ENCODE assay signal across 23 cellular contexts in genomic region chr20:36002855-36003254, GRCh38. TPM values are rescaled to one million over a fixed set of nuclear protein-coding genes. Genes with fewer than 3 reads are reported as not detected.
DNase-seq lines count a peak whose midpoint lies in the region; ATAC-seq and TF ChIP-seq lines count a peak whose summit lies in the region.
"Had no signal": no experiment of that assay in that cellular context is flagged by ENCODE, and none has a peak within 500 bp of the region (broad histone marks: within the 10 kb centered on the region; RNA-seq: fewer than 3 reads in every experiment).

No MANE protein-coding gene starts in this region.

- no peak overlapping the region for H2AFZ ChIP-seq in mammary epithelial cell (ENCODE audit: low read depth, low read length)

- H3K36me3 ChIP-seq in mammary epithelial cell (ENCODE audit: insufficient read depth, low read length) (no peaks in the 10 kb centered on the region), HEK293 (ENCODE audit: control insufficient read depth in 2 of 2, insufficient read depth in 1 of 2, low read length in 2 of 2) (no peaks in the 10 kb centered on the region)
- H3K36me3 ChIP-seq: BE2C, BLaER1 had no signal

- H3K36me3 Mint-ChIP-seq in MCF 10A (ENCODE audit: insufficient read depth, unreplicated experiment), result peaks cover 6% of the 10 kb centered on the region
- H3K36me3 Mint-ChIP-seq in endothelial cell (ENCODE audit: low read depth, unreplicated experiment), result peaks cover 9% of the 10 kb centered on the region
- H3K36me3 Mint-ChIP-seq in activated naive CD4-positive, alpha-beta T cell treated with anti-CD3 and anti-CD28 coated beads, Interleukin-2, amount 50 U/mL, for 72 hours, result peaks cover 8 to 18% of the 10 kb centered on the region in 2 donors
- H3K36me3 Mint-ChIP-seq: CD14-positive monocyte; CD4-positive, CD25-positive, alpha-beta regulatory T cell had no signal

- CTCF ChIA-PET in MCF 10A (lab: Yijun Ruan, JAX), result interaction anchor here (0.9 to 1.9 kb wide), 5 partner anchors 8 to 437 kb away, joined by 3 to 16 read pairs (median 7); no protein-coding TSS in a partner anchor
- CTCF ChIA-PET in mammary epithelial cell (lab: Charles Lee; ENCODE audit: low non-redundant PET), result no interaction called here
- CTCF ChIA-PET in HEK293 (lab: Yijun Ruan, JAX), result interaction anchor here (1.6 to 1.8 kb wide), 3 partner anchors 8 to 136 kb away, joined by 6 to 7 read pairs (median 6); no protein-coding TSS in a partner anchor

- H3K27me3 ChIP-seq in mammary epithelial cell (ENCODE audit: insufficient read depth, low read length), result no peaks in the 10 kb centered on the region
- H3K27me3 ChIP-seq: BE2C, BLaER1 had no signal

- peaks cover 18% of the 10 kb centered on the region for H3K9me3 Mint-ChIP-seq in MCF 10A (ENCODE audit: unreplicated experiment)
- H3K9me3 Mint-ChIP-seq in endothelial cell (ENCODE audit: unreplicated experiment), result peaks cover 13% of the 10 kb centered on the region
- peaks cover 6 to 19% of the 10 kb centered on the region in 2 donors for H3K9me3 Mint-ChIP-seq in activated naive CD4-positive, alpha-beta T cell treated with anti-CD3 and anti-CD28 coated beads, Interleukin-2, amount 50 U/mL, for 72 hours

- peaks cover 5% of the 10 kb centered on the region for H3K9me3 ChIP-seq in mammary epithelial cell (replicated peaks; ENCODE audit: insufficient read depth, low read length)
- no peaks in the 10 kb centered on the region for H3K9me3 ChIP-seq in HEK293 (ENCODE audit: control insufficient read depth, insufficient read depth, low read depth, low read length)

- no peak overlapping the region for H3K27ac ChIP-seq in mammary epithelial cell (ENCODE audit: insufficient read depth, low read depth, low read length)
- no peak overlapping the region for H3K27ac ChIP-seq in HEK293 (ENCODE audit: extremely low read depth, low read depth, low read length)
- H3K27ac ChIP-seq: BLaER1 had no signal

- dilution Hi-C loops in mammary epithelial cell (cut with HindIII; ENCODE audit: low sequenced_read_pairs), result no loop called here

- no TSS peak for BruUV-seq in MCF 10A (replicated peaks; lab: Mats Ljungman, UMichigan)
- BruUV-seq in mammary epithelial cell (replicated peaks; lab: Mats Ljungman, UMichigan), result no TSS peak

- no peak for ATAC-seq in activated naive CD4-positive, alpha-beta T cell treated with anti-CD3 and anti-CD28 coated beads, Interleukin-2, amount 50 U/mL, for 72 hours

- H3K4me2 ChIP-seq in mammary epithelial cell (ENCODE audit: insufficient read depth, low read depth, low read length), result no peak overlapping the region
- H3K4me2 ChIP-seq: BLaER1 had no signal

- POLR2A ChIA-PET in MCF 10A (lab: Yijun Ruan, JAX) (interaction anchor here (0.7 to 1.2 kb wide), 4 partner anchors 14 to 940 kb away, joined by 3 read pairs; no protein-coding TSS in a partner anchor), HEK293 (lab: Yijun Ruan, JAX) (no interaction called here)

- in situ Hi-C loops in mammary epithelial cell (cut with MboI; ENCODE audit: low sequenced_read_pairs in 2 of 2), result no loop called here

- intact Hi-C loops in MCF 10A (cut with micrococcal nuclease) (no loop called here), mammary epithelial cell (cut with micrococcal nuclease) (no loop called here)

- H3K27me3 Mint-ChIP-seq in MCF 10A (ENCODE audit: insufficient read depth, unreplicated experiment) (peaks cover 11% of the 10 kb centered on the region), endothelial cell (ENCODE audit: unreplicated experiment) (peaks cover 3% of the 10 kb centered on the region)

- H3K4me3 Mint-ChIP-seq in MCF 10A (ENCODE audit: unreplicated experiment) (no peak overlapping the region), endothelial cell (ENCODE audit: unreplicated experiment) (peak overlapping the region; percentile 68)
- H3K4me3 Mint-ChIP-seq: CD14-positive monocyte; CD4-positive, alpha-beta memory T cell; CD4-positive, CD25-positive, alpha-beta regulatory T cell; CD8-positive, alpha-beta memory T cell had no signal

- H3K4me1 ChIP-seq in mammary epithelial cell (ENCODE audit: insufficient read depth, low read length) (no peaks in the 10 kb centered on the region), HEK293 (ENCODE audit: control insufficient read depth, insufficient read depth, low read length) (no peaks in the 10 kb centered on the region)
- H3K4me1 ChIP-seq: BE2C, BLaER1 had no signal

- no peaks in the 10 kb centered on the region for H4K20me1 ChIP-seq in mammary epithelial cell (ENCODE audit: insufficient read depth, low read length)
- H4K20me1 ChIP-seq: BLaER1 had no signal

- H3K4me1 Mint-ChIP-seq in MCF 10A (ENCODE audit: insufficient read depth, unreplicated experiment) (no peaks in the 10 kb centered on the region), endothelial cell (ENCODE audit: unreplicated experiment) (no peaks in the 10 kb centered on the region)
- H3K4me1 Mint-ChIP-seq: CD4-positive, alpha-beta memory T cell; CD4-positive, CD25-positive, alpha-beta regulatory T cell; CD8-positive, alpha-beta memory T cell had no signal

- DNase-seq in MCF 10A (ENCODE audit: unreplicated experiment), result no peak
- no peak for DNase-seq in mammary epithelial cell
- no peak for DNase-seq in endothelial cell (ENCODE audit: low spot score)
- no peak for DNase-seq in kidney tubule cell (ENCODE audit: low spot score)
- no peak for DNase-seq in activated naive CD4-positive, alpha-beta T cell treated with anti-CD3 and anti-CD28 coated beads, Interleukin-2, amount 50 U/mL, for 72 hours (ENCODE audit: low spot score in 2 of 2)
- DNase-seq: 8988T; ACHN; BE2C; C1 segment of cervical spinal cord; CD4-positive, alpha-beta memory T cell; CD4-positive, CD25-positive, alpha-beta regulatory T cell; CD8-positive, alpha-beta memory T cell; COR-L47; DMS 273 treated with DMSO at 0.1 percent for 48 hours; DMS153; DMS53; DMS79; DND-41; EL; GF-D8 had no signal

- H3K27ac Mint-ChIP-seq in MCF 10A (ENCODE audit: low read depth, unreplicated experiment) (peak overlapping the region; percentile 40), endothelial cell (ENCODE audit: unreplicated experiment) (peak overlapping the region; percentile 5)
- H3K27ac Mint-ChIP-seq in activated naive CD4-positive, alpha-beta T cell treated with anti-CD3 and anti-CD28 coated beads, Interleukin-2, amount 50 U/mL, for 72 hours, result no peak overlapping the region
- H3K27ac Mint-ChIP-seq: CD14-positive monocyte; CD4-positive, CD25-positive, alpha-beta regulatory T cell; CD8-positive, alpha-beta memory T cell had no signal

- H3K4me3 ChIP-seq in mammary epithelial cell (replicated peaks in 1 of 3; ENCODE audit: insufficient read depth in 1 of 3, low read depth in 2 of 3, low read length in 3 of 3) (no peak overlapping the region), HEK293 (ENCODE audit: low read depth, low read length) (no peak overlapping the region)
- H3K4me3 ChIP-seq: BLaER1 had no signal

- no peaks in the 10 kb centered on the region for H3K79me2 ChIP-seq in mammary epithelial cell (ENCODE audit: insufficient read depth, low read length)

- H3K9ac ChIP-seq in mammary epithelial cell (ENCODE audit: insufficient read depth, low read length), result no peak overlapping the region
- H3K9ac ChIP-seq: BLaER1 had no signal

- no peak for TF ChIP-seq CTCF in MCF 10A (IDR thresholded peaks at IDR 0.05; ENCODE audit: unreplicated experiment)
- TF ChIP-seq CTCF in mammary epithelial cell (conservative IDR thresholded peaks at IDR 0.05 in 1 of 2, IDR thresholded peaks at IDR 0.05 in 1 of 2; ENCODE audit: extremely low read depth in 1 of 2, insufficient read depth in 1 of 2, low read depth in 1 of 2, low read length in 2 of 2), result no peak
- no peak for TF ChIP-seq CTCF in HEK293 (tag by site-specific recombination; IDR thresholded peaks at IDR 0.05)
- no peak for TF ChIP-seq CTCF in endothelial cell (IDR thresholded peaks at IDR 0.05; ENCODE audit: unreplicated experiment)

TF ChIP-seq in HEK293, 187 proteins besides CTCF, POLR2A, EP300 and RAD21:
- TF ChIP-seq ZNF133 (tag by site-specific recombination; IDR thresholded peaks at IDR 0.05) (peak; percentile 72), ZNF837 (tag by site-specific recombination; IDR thresholded peaks at IDR 0.05) (no peak), ZNF302 (tag by site-specific recombination; IDR thresholded peaks at IDR 0.05; ENCODE audit: low read depth) (no peak), GLIS2 (tag by site-specific recombination; IDR thresholded peaks at IDR 0.05) (no peak)

RNA-seq across cellular contexts. Expression of gene CNBD2, which starts 34.5 kb away (rescaled TPM):
- total RNA-seq in MCF 10A (2022) (2.2 and 3.4 TPM in 2 replicates), mammary epithelial cell (1 to 10 TPM; 1.2 to 2.9 TPM), endothelial cell (ENCODE audit: unreplicated experiment) (8.8 TPM)
- polyA plus RNA-seq in mammary epithelial cell, result 2.4 TPM
- polyA minus RNA-seq in mammary epithelial cell, result 0.83 TPM
- total RNA-seq in activated naive CD4-positive, alpha-beta T cell treated with anti-CD3 and anti-CD28 coated beads, Interleukin-2, amount 50 U/mL, for 72 hours, result 1 to 10 TPM; 5.0 to 8.6 TPM

RNA-seq across cellular contexts. Expression of gene SCAND1, which starts 48.6 kb away (rescaled TPM):
- 54.6 and 63.4 TPM in 2 replicates for total RNA-seq in MCF 10A (2022)
- total RNA-seq in mammary epithelial cell, result 10 to 100 TPM; 41.5 to 46.3 TPM
- 17.4 TPM for polyA plus RNA-seq in mammary epithelial cell
- 2.1 TPM for polyA minus RNA-seq in mammary epithelial cell
- total RNA-seq in endothelial cell (ENCODE audit: unreplicated experiment), result 86.2 TPM
- 10 to 100 TPM; 25.8 to 37.1 TPM for total RNA-seq in activated naive CD4-positive, alpha-beta T cell treated with anti-CD3 and anti-CD28 coated beads, Interleukin-2, amount 50 U/mL, for 72 hours

Comparison
In these comparisons a context has a peak if more than half of its experiments do, and no peak if none do; other contexts are left out.
1. H3K27ac Mint-ChIP-seq: peak in MCF 10A (single experiment) and endothelial cell (single experiment); none in activated naive CD4-positive, alpha-beta T cell treated with anti-CD3 and anti-CD28 coated beads, Interleukin-2, amount 50 U/mL, for 72 hours (0 of 2).